ENCODE assay signal across 8 cellular contexts in the genomic region with DNA sequence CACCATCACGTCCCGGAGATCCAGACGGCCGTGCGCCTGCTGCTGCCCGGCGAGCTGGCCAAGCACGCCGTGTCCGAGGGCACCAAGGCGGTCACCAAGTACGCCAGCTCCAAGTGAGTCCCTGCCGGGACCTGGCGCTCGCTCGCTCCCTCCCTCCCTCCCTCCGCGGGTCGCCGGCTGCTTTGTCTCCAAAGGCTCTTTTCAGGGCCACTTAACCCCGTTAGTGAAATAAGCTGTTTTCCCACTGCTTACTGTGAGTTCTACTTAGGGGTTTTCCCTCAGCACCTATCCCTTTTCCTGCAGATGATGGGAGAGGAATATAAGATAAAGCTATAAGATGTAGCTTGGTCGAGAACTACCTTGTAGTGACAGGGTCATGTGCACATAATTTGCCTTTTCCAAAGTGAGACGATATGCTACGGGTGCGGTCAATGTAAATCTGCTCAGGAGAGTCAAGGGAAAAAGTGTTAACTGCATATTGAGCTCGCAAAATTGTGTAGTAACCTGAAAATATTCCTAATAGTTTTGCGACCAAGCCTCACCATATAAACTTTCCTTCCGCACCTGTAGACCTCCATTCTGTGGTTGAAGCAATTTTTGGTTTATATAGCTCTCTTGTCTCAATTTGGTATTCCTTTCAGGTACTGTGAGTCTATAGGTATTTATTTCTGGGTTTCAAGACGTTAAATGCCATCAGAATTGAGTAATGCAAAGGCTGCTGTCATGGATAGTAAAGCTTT. TPM values are rescaled to one million over a fixed set of nuclear protein-coding genes. Genes with fewer than 3 reads are reported as not detected.
DNase-seq lines count a peak whose midpoint lies in the region; ATAC-seq and TF ChIP-seq lines count a peak whose summit lies in the region.

No MANE protein-coding gene starts in this region.

- ATAC-seq in activated B cell treated with CpG ODN at 0.5 μM for 24 hours (ENCODE audit: low read depth) (no peak), sciatic nerve (peak; percentile 0), HG03045 (IDR thresholded peaks at IDR 0.05; ENCODE audit: unreplicated experiment) (no peak), HG02571 (IDR thresholded peaks at IDR 0.05; ENCODE audit: unreplicated experiment) (no peak)

- CTCF ChIA-PET in HEK293 (lab: Yijun Ruan, JAX) (interaction anchor here (0.6 kb wide), 1 partner anchor 358 kb away, joined by 3 read pairs; no protein-coding TSS in a partner anchor), activated B cell treated with CpG ODN at 0.5 μM for 24 hours (lab: Charles Lee) (interaction anchor here (0.7 to 1.4 kb wide), 2 partner anchors 45 to 322 kb away, joined by 3 read pairs; a partner anchor contains a TSS)

- H3K36me3 ChIP-seq in HEK293 (ENCODE audit: control insufficient read depth in 2 of 2, insufficient read depth in 1 of 2, low read length in 2 of 2), result peaks cover 0 to 7% of the 10 kb centered on the region in 2 experiments; a peak in 1 of 3 replicates

- no peaks in the 10 kb centered on the region for H3K9me3 ChIP-seq in HEK293 (ENCODE audit: control insufficient read depth, insufficient read depth, low read depth, low read length)

- no peaks in the 10 kb centered on the region for H3K27me3 Mint-ChIP-seq in activated B cell treated with CpG ODN at 0.5 μM for 24 hours

- H3K27ac Mint-ChIP-seq in activated B cell treated with CpG ODN at 0.5 μM for 24 hours, result peak overlapping the region; percentile 85

- TF ChIP-seq CTCF in HEK293 (tag by site-specific recombination; IDR thresholded peaks at IDR 0.05) (no peak), activated B cell treated with CpG ODN at 0.5 μM for 24 hours (IDR thresholded peaks at IDR 0.05) (no peak)

- H3K4me1 ChIP-seq in HEK293 (ENCODE audit: control insufficient read depth, insufficient read depth, low read length), result 0 out of 2 replicates have a peak, but pooled peaks cover 8% of the 10 kb centered on the region

- H3K4me3 Mint-ChIP-seq in activated B cell treated with CpG ODN at 0.5 μM for 24 hours, result peak overlapping the region; percentile 85

- H3K27ac ChIP-seq in HEK293 (ENCODE audit: extremely low read depth, low read depth, low read length), result no peak overlapping the region

- no peaks in the 10 kb centered on the region for H3K9me3 Mint-ChIP-seq in activated B cell treated with CpG ODN at 0.5 μM for 24 hours

- POLR2A ChIA-PET in HEK293 (lab: Yijun Ruan, JAX) (interaction anchor here (1.5 kb wide), 1 partner anchor 43 kb away, joined by 18 read pairs; a partner anchor contains a TSS), activated B cell treated with CpG ODN at 0.5 μM for 24 hours (lab: Charles Lee) (interaction anchor here (0.6 to 8.0 kb wide), 9 partner anchors 30 to 520 kb away, joined by 3 to 311 read pairs (median 4); a partner anchor contains a TSS)

- intact Hi-C loops in activated B cell treated with CpG ODN at 0.5 μM for 24 hours (cut with micrococcal nuclease), result no loop called here
- intact Hi-C loops in sciatic nerve (cut with DNase I), result no loop called here

- peaks cover 36% of the 10 kb centered on the region for H3K36me3 Mint-ChIP-seq in activated B cell treated with CpG ODN at 0.5 μM for 24 hours (ENCODE audit: low read depth)

- H3K4me3 ChIP-seq in HEK293 (ENCODE audit: low read depth, low read length), result peak overlapping the region; percentile 54

- DNase-seq in activated B cell treated with CpG ODN at 0.5 μM for 24 hours (no peak), glomerular visceral epithelial cell (ENCODE audit: extremely low spot score) (peak; percentile 1), sciatic nerve (ENCODE audit: low spot score) (no peak), NCI-H82 (lab: John Stamatoyannopoulos, UW) (no peak)
- no peak for DNase-seq in stimulated activated CD4-positive, alpha-beta T cell treated with anti-CD3 and anti-CD28 coated beads, Interleukin-4, amount 100 ng/mL, for 1 hour

- H3K4me1 Mint-ChIP-seq in activated B cell treated with CpG ODN at 0.5 μM for 24 hours, result peaks cover 45% of the 10 kb centered on the region

TF ChIP-seq in HEK293, 187 proteins besides CTCF, POLR2A, EP300 and RAD21 (continues in another document):
- TF ChIP-seq HOXD13 (CRISPR knock-in tag; IDR thresholded peaks at IDR 0.05; ENCODE audit: borderline replicate concordance), result no peak
- TF ChIP-seq KLF16 (tag by site-specific recombination; IDR thresholded peaks at IDR 0.05), result no peak
- no peak for TF ChIP-seq GLIS2 (tag by site-specific recombination; IDR thresholded peaks at IDR 0.05)
- TF ChIP-seq ZNF174 (tag by site-specific recombination; IDR thresholded peaks at IDR 0.05), result no peak
- TF ChIP-seq KLF7 (tag by site-specific recombination; IDR thresholded peaks at IDR 0.05; ENCODE audit: borderline replicate concordance), result no peak
- no peak for TF ChIP-seq ZNF292 (tag by site-specific recombination; IDR thresholded peaks at IDR 0.05; ENCODE audit: borderline replicate concordance, low read depth)
- no peak for TF ChIP-seq ZSCAN23 (tag by site-specific recombination; IDR thresholded peaks at IDR 0.05)
- TF ChIP-seq, protein P1, sequence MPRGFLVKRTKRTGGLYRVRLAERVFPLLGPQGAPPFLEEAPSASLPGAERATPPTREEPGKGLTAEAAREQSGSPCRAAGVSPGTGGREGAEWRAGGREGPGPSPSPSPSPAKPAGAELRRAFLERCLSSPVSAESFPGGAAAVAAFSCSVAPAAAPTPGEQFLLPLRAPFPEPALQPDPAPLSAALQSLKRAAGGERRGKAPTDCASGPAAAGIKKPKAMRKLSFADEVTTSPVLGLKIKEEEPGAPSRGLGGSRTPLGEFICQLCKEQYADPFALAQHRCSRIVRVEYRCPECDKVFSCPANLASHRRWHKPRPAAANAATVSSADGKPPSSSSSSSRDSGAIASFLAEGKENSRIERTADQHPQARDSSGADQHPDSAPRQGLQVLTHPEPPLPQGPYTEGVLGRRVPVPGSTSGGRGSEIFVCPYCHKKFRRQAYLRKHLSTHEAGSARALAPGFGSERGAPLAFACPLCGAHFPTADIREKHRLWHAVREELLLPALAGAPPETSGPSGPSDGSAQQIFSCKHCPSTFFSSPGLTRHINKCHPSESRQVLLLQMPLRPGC (tag by site-specific recombination; IDR thresholded peaks at IDR 0.05), result peak; percentile 47; the same call in 1 of the 2 replicates
- TF ChIP-seq, protein P2, sequence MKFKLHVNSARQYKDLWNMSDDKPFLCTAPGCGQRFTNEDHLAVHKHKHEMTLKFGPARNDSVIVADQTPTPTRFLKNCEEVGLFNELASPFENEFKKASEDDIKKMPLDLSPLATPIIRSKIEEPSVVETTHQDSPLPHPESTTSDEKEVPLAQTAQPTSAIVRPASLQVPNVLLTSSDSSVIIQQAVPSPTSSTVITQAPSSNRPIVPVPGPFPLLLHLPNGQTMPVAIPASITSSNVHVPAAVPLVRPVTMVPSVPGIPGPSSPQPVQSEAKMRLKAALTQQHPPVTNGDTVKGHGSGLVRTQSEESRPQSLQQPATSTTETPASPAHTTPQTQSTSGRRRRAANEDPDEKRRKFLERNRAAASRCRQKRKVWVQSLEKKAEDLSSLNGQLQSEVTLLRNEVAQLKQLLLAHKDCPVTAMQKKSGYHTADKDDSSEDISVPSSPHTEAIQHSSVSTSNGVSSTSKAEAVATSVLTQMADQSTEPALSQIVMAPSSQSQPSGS (tag by site-specific recombination; IDR thresholded peaks at IDR 0.05; ENCODE audit: low read depth), result no peak
- no peak for TF ChIP-seq ZNF24 (tag by site-specific recombination; IDR thresholded peaks at IDR 0.05)
- TF ChIP-seq, protein P3, sequence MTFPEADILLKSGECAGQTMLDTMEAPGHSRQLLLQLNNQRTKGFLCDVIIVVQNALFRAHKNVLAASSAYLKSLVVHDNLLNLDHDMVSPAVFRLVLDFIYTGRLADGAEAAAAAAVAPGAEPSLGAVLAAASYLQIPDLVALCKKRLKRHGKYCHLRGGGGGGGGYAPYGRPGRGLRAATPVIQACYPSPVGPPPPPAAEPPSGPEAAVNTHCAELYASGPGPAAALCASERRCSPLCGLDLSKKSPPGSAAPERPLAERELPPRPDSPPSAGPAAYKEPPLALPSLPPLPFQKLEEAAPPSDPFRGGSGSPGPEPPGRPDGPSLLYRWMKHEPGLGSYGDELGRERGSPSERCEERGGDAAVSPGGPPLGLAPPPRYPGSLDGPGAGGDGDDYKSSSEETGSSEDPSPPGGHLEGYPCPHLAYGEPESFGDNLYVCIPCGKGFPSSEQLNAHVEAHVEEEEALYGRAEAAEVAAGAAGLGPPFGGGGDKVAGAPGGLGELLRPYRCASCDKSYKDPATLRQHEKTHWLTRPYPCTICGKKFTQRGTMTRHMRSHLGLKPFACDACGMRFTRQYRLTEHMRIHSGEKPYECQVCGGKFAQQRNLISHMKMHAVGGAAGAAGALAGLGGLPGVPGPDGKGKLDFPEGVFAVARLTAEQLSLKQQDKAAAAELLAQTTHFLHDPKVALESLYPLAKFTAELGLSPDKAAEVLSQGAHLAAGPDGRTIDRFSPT (tag by site-specific recombination; IDR thresholded peaks at IDR 0.05), result no peak
- TF ChIP-seq ZNF777 (tag by site-specific recombination; IDR thresholded peaks at IDR 0.05; ENCODE audit: borderline replicate concordance), result no peak
- no peak for TF ChIP-seq SP7 (tag by site-specific recombination; IDR thresholded peaks at IDR 0.05)
- TF ChIP-seq, protein P4, sequence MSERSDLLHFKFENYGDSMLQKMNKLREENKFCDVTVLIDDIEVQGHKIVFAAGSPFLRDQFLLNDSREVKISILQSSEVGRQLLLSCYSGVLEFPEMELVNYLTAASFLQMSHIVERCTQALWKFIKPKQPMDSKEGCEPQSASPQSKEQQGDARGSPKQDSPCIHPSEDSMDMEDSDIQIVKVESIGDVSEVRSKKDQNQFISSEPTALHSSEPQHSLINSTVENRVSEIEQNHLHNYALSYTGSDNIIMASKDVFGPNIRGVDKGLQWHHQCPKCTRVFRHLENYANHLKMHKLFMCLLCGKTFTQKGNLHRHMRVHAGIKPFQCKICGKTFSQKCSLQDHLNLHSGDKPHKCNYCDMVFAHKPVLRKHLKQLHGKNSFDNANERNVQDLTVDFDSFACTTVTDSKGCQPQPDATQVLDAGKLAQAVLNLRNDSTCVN (tag by site-specific recombination; optimal IDR thresholded peaks at IDR 0.05), result peak; percentile 52
- TF ChIP-seq, protein P5, sequence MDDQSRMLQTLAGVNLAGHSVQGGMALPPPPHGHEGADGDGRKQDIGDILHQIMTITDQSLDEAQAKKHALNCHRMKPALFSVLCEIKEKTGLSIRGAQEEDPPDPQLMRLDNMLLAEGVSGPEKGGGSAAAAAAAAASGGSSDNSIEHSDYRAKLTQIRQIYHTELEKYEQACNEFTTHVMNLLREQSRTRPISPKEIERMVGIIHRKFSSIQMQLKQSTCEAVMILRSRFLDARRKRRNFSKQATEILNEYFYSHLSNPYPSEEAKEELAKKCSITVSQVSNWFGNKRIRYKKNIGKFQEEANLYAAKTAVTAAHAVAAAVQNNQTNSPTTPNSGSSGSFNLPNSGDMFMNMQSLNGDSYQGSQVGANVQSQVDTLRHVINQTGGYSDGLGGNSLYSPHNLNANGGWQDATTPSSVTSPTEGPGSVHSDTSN (CRISPR knock-in tag; IDR thresholded peaks at IDR 0.05), result no peak

RNA-seq across cellular contexts. Expression of a gene that starts 55.9 kb away (rescaled TPM):
- total RNA-seq in activated B cell treated with CpG ODN at 0.5 μM for 24 hours, result 10.2 and 11.6 TPM in 2 replicates
- total RNA-seq in sciatic nerve, result 13.7 TPM
